1 cellular context compared by ENCODE assay signal in the genomic region with DNA sequence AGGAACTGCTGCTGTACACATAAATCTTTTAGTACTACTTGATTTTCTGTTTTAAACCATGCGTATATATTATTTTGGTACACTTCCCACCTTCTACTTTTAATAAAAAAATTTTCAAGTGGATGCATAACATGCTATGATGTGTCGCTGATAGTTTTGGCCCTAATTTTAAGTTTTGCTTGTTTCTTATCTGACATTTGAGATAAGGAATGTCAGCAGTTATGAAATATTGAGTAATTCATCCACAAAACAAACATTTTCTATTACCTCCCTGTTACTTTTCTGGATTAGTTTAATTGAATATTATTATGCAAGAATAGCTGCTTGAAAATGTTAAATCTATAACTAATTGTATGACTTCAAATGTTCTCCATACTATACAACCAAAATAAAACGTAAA.
A peak's percentile ranks its signal among the peaks of the same experiment; 100 is the strongest.
TF ChIP-seq lines count a peak whose summit lies in the region.

No MANE protein-coding gene starts in this region.

TF ChIP-seq in K562, 482 proteins besides CTCF, POLR2A, EP300 and RAD21 (continued from another document):
- TF ChIP-seq, protein P1, sequence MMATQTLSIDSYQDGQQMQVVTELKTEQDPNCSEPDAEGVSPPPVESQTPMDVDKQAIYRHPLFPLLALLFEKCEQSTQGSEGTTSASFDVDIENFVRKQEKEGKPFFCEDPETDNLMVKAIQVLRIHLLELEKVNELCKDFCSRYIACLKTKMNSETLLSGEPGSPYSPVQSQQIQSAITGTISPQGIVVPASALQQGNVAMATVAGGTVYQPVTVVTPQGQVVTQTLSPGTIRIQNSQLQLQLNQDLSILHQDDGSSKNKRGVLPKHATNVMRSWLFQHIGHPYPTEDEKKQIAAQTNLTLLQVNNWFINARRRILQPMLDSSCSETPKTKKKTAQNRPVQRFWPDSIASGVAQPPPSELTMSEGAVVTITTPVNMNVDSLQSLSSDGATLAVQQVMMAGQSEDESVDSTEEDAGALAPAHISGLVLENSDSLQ (IDR thresholded peaks at IDR 0.05), result 0 out of 2 replicates have a peak, but pooled peaks have one; percentile 11
- TF ChIP-seq MEIS2 (IDR thresholded peaks at IDR 0.05; ENCODE audit: partially characterized antibody) (peak; percentile 72), CEBPG (CRISPR knock-in tag; IDR thresholded peaks at IDR 0.05) (no peak), CEBPG (tag; conservative IDR thresholded peaks at IDR 0.05 in 1 of 2, IDR thresholded peaks at IDR 0.05 in 1 of 2) (peak in 1 of 2 experiments; percentile 49; a peak in 1 of 4 replicates), PBX2 (CRISPR knock-in tag; IDR thresholded peaks at IDR 0.05; ENCODE audit: low read depth) (no peak), PBX2 (tag; conservative IDR thresholded peaks at IDR 0.05; ENCODE audit: low read depth) (0 out of 2 replicates have a peak, but pooled peaks have one; percentile 57), MYBL2 (IDR thresholded peaks at IDR 0.05; ENCODE audit: low read depth) (no peak), MYBL2 (CRISPR knock-in tag; IDR thresholded peaks at IDR 0.05; ENCODE audit: borderline replicate concordance) (no peak)
- TF ChIP-seq, protein P2, sequence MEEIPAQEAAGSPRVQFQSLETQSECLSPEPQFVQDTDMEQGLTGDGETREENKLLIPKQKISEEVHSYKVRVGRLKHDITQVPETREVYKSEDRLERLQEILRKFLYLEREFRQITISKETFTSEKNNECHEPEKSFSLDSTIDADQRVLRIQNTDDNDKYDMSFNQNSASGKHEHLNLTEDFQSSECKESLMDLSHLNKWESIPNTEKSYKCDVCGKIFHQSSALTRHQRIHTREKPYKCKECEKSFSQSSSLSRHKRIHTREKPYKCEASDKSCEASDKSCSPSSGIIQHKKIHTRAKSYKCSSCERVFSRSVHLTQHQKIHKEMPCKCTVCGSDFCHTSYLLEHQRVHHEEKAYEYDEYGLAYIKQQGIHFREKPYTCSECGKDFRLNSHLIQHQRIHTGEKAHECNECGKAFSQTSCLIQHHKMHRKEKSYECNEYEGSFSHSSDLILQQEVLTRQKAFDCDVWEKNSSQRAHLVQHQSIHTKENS (CRISPR knock-in tag; IDR thresholded peaks at IDR 0.05), result no peak
